Comparison of ENCODE assay signal across 11 cellular contexts in genomic region chr13:40402931-40403412, GRCh38.
DNase-seq lines count a peak whose midpoint lies in the region; ATAC-seq, FAIRE-seq and TF ChIP-seq lines count a peak whose summit lies in the region.
"Had no signal": no experiment of that assay in that cellular context is flagged by ENCODE, and none has a peak within 500 bp of the region (broad histone marks: within the 10 kb centered on the region; RNA-seq: fewer than 3 reads in every experiment).

No MANE protein-coding gene starts in this region.

- H3K27me3 ChIP-seq in AG04450 (ENCODE audit: control insufficient read depth, insufficient read depth, low read length) (no peaks in the 10 kb centered on the region), neutrophil (peaks cover 11% of the 10 kb centered on the region)

- no peak for FAIRE-seq in RCC 7860 (lab: Jason Lieb, UNC)
- FAIRE-seq: colon had no signal

- H3K36me3 ChIP-seq in neutrophil = no peaks in the 10 kb centered on the region

- H3K9me3 ChIP-seq in AG04450 (ENCODE audit: control insufficient read depth, insufficient read depth, low read length) = no peaks in the 10 kb centered on the region
- H3K9me3 ChIP-seq in neutrophil = no peaks in the 10 kb centered on the region

- H3K27ac ChIP-seq in AG04450 (ENCODE audit: low read depth, low read length) (peak overlapping the region; percentile 47), neutrophil (peak overlapping the region; percentile 92)
- H3K27ac ChIP-seq: KMS-11 had no signal

- TF ChIP-seq CTCF in AG04450 (IDR thresholded peaks at IDR 0.05; ENCODE audit: low read depth, low read length) (no peak), fibroblast of mammary gland (conservative IDR thresholded peaks at IDR 0.05; ENCODE audit: control insufficient read depth, insufficient read depth, low read depth, low read length) (no peak), neutrophil (IDR thresholded peaks at IDR 0.05) (no peak)

- ATAC-seq in HG02588 (IDR thresholded peaks at IDR 0.05; ENCODE audit: unreplicated experiment) (no peak), GM19328 (IDR thresholded peaks at IDR 0.05; ENCODE audit: unreplicated experiment) (no peak)

- DNase-seq in AG04450 (ENCODE audit: low read depth, low spot score) = no peak
- peak; percentile 51 for DNase-seq in RCC 7860 (ENCODE audit: low spot score)
- peak; percentile 71 for DNase-seq in fibroblast of mammary gland (ENCODE audit: low read depth)
- DNase-seq in NCI-H446 treated with DMSO at 0.1 percent for 48 hours (lab: John Stamatoyannopoulos, UW) = no peak
- DNase-seq in HuH-7.5 (ENCODE audit: low spot score) = no peak
- DNase-seq: DMS 273 treated with DMSO at 0.1 percent for 48 hours had no signal

- H3K4me1 ChIP-seq in neutrophil (ENCODE audit: control insufficient read depth in 1 of 2, insufficient read depth in 1 of 2, low read depth in 1 of 2, low read length in 1 of 2) = peaks cover 56 to 58% of the 10 kb centered on the region in 2 experiments

- POLR2A ChIA-PET in AG04450 (lab: Yijun Ruan, JAX) = no interaction called here

- H3K4me3 ChIP-seq in AG04450 (ENCODE audit: low read depth, low read length) = no peak overlapping the region
- no peak overlapping the region for H3K4me3 ChIP-seq in fibroblast of mammary gland (ENCODE audit: control insufficient read depth, low read depth, low read length)
- H3K4me3 ChIP-seq in neutrophil (ENCODE audit: low read depth in 1 of 2, low read length in 1 of 2) = peak overlapping the region in 1 of 2 experiments; percentile 28

- CTCF ChIA-PET in AG04450 (lab: Charles Lee) = no interaction called here

Comparison
In these comparisons a context has a peak if more than half of its experiments do, and no peak if none do; other contexts are left out.
1. DNase-seq: peak in RCC 7860 (single experiment) and fibroblast of mammary gland (single experiment); none in AG04450 (single experiment), NCI-H446 treated with DMSO at 0.1 percent for 48 hours (single experiment) and HuH-7.5 (single experiment).